8 cellular contexts compared by ENCODE assay signal in genomic region chr2:95122197-95122551, GRCh38. TPM values are rescaled to one million over a fixed set of nuclear protein-coding genes. Genes with fewer than 3 reads are reported as not detected.
A peak's percentile ranks its signal among the peaks of the same experiment; 100 is the strongest.
DNase-seq lines count a peak whose midpoint lies in the region; ATAC-seq, FAIRE-seq and TF ChIP-seq lines count a peak whose summit lies in the region.

No MANE protein-coding gene starts in this region.

- H3K4me1 Mint-ChIP-seq in HFFc6 (ENCODE audit: low read depth) = peaks cover 36% of the 10 kb centered on the region

- H3K9me3 Mint-ChIP-seq in HFFc6 = no peaks in the 10 kb centered on the region

- ATAC-seq in foreskin keratinocyte = peak; percentile 18
- ATAC-seq in GM21423 (IDR thresholded peaks at IDR 0.05; ENCODE audit: unreplicated experiment) = no peak
- no peak for ATAC-seq in HG03108 (IDR thresholded peaks at IDR 0.05; ENCODE audit: unreplicated experiment)

- FAIRE-seq in GM12891 (lab: Jason Lieb, UNC) = peak; percentile 31

- peak overlapping the region; percentile 99 for H3K4me3 ChIP-seq in SK-N-MC
- peak overlapping the region; percentile 91 to 99 (median 97) for H3K4me3 ChIP-seq in skeletal muscle tissue (ENCODE audit: low read length in 3 of 3)

- no peak for TF ChIP-seq POLR2A in GM12891 (IDR thresholded peaks at IDR 0.05; ENCODE audit: low read depth, low read length)

- H3K9me3 ChIP-seq in SK-N-MC (ENCODE audit: low read depth, low read length) (no peaks in the 10 kb centered on the region), skeletal muscle tissue (ENCODE audit: control insufficient read depth in 3 of 3, low read length in 3 of 3) (no peaks in the 10 kb centered on the region)

- DNase-seq in GM12891 (ENCODE audit: insufficient read length, low spot score) = peak; percentile 3
- no peak for DNase-seq in HFFc6
- no peak for DNase-seq in SK-N-MC (ENCODE audit: low read depth, low spot score)
- peak in 1 of 2 donors; percentile 19 for DNase-seq in foreskin keratinocyte
- DNase-seq in NCI-H2171 (lab: John Stamatoyannopoulos, UW) = no peak

- no peak overlapping the region for H3K27ac ChIP-seq in SK-N-MC
- H3K27ac ChIP-seq in foreskin keratinocyte = no peak overlapping the region
- H3K27ac ChIP-seq in skeletal muscle tissue (ENCODE audit: low read depth, low read length) = no peak overlapping the region

- H3K27me3 Mint-ChIP-seq in HFFc6 (ENCODE audit: insufficient read depth) = no peaks in the 10 kb centered on the region; the same call in none of the 2 replicates

- H3K4me3 Mint-ChIP-seq in HFFc6 = peak overlapping the region; percentile 96

- H3K27me3 ChIP-seq in foreskin keratinocyte (no peaks in the 10 kb centered on the region), skeletal muscle tissue (ENCODE audit: control insufficient read depth in 3 of 3, insufficient read depth in 3 of 3, low read length in 3 of 3) (no peaks in the 10 kb centered on the region)

- TF ChIP-seq CTCF in HFFc6 (IDR thresholded peaks at IDR 0.05) (no peak), foreskin keratinocyte (conservative IDR thresholded peaks at IDR 0.05) (no peak)

- H3K36me3 ChIP-seq in SK-N-MC (ENCODE audit: insufficient read depth, low read length) (peaks cover 29% of the 10 kb centered on the region), skeletal muscle tissue (ENCODE audit: control insufficient read depth in 3 of 3, insufficient read depth in 3 of 3, low read length in 3 of 3) (peaks cover 0 to 2% (median 0%) of the 10 kb centered on the region in 3 donors)

- peak overlapping the region; percentile 92 for H3K27ac Mint-ChIP-seq in HFFc6

- peaks cover 17% of the 10 kb centered on the region; the same call in 1 of the 2 replicates for H3K36me3 Mint-ChIP-seq in HFFc6 (ENCODE audit: low read depth)

- peak overlapping the region; percentile 94 for H3K9ac ChIP-seq in SK-N-MC (ENCODE audit: insufficient read length)
- H3K9ac ChIP-seq in skeletal muscle tissue (ENCODE audit: low read depth in 1 of 3, low read length in 3 of 3) = peak overlapping the region; percentile 93 to 97 (median 96)

- H3K4me1 ChIP-seq in foreskin keratinocyte (no peaks in the 10 kb centered on the region), skeletal muscle tissue (ENCODE audit: control insufficient read depth in 3 of 3, insufficient read depth in 3 of 3, low read length in 3 of 3) (peaks cover 11 to 22% (median 18%) of the 10 kb centered on the region in 3 donors)

TF ChIP-seq in GM12891, 5 proteins besides CTCF, POLR2A, EP300 and RAD21:
- TF ChIP-seq PAX5 (IDR thresholded peaks at IDR 0.05; ENCODE audit: insufficient read depth, low read length, severe bottlenecking) = no peak
- TF ChIP-seq TAF1 (IDR thresholded peaks at IDR 0.05; ENCODE audit: low read depth, low read length) = no peak
- no peak for TF ChIP-seq POLR2AphosphoS5 (IDR thresholded peaks at IDR 0.05; ENCODE audit: low read depth, low read length)
- TF ChIP-seq POU2F2 (IDR thresholded peaks at IDR 0.05; ENCODE audit: low read depth, low read length) = no peak
- no peak for TF ChIP-seq SPI1 (IDR thresholded peaks at IDR 0.05; ENCODE audit: low read depth, low read length)

RNA-seq across cellular contexts. Expression of gene MRPS5, which starts 0.6 kb away (rescaled TPM):
- polyA plus RNA-seq in GM12891 (2012; ENCODE audit: low read depth, missing spikeins) = 45.2 TPM
- total RNA-seq in HFFc6 (2021; fragmentation: NEBNext Ultra II Directional; extraction: Animal tissue kit (Norgen Biotek cat#: 25700)) = 10 to 100 TPM; 39.8 to 46.0 (median 41.3) TPM
- total RNA-seq in foreskin keratinocyte (55.9 and 62.8 TPM in 2 replicates), skeletal muscle tissue (36.5 TPM)
- polyA plus RNA-seq in foreskin keratinocyte = 63.0 and 66.0 TPM in 2 replicates

RNA-seq across cellular contexts. Expression of gene ZNF514, which starts 37.5 kb away (rescaled TPM):
- polyA plus RNA-seq in GM12891 (2012; ENCODE audit: low read depth, missing spikeins) = 3.5 TPM
- 1 to 10 TPM; 6.3 to 8.2 (median 7.1) TPM for total RNA-seq in HFFc6 (2021; fragmentation: NEBNext Ultra II Directional; extraction: Animal tissue kit (Norgen Biotek cat#: 25700))
- total RNA-seq in foreskin keratinocyte = 7.1 and 9.6 TPM in 2 replicates
- polyA plus RNA-seq in foreskin keratinocyte = 3.1 and 3.3 TPM in 2 replicates
- total RNA-seq in skeletal muscle tissue = 22.4 TPM

RNA-seq across cellular contexts. Expression of gene ZNF2, which starts 43.4 kb away (rescaled TPM):
- polyA plus RNA-seq in GM12891 (2012; ENCODE audit: low read depth, missing spikeins) = 0.65 TPM
- 1 to 10 TPM; 3.8 to 5.0 (median 4.0) TPM for total RNA-seq in HFFc6 (2021; fragmentation: NEBNext Ultra II Directional; extraction: Animal tissue kit (Norgen Biotek cat#: 25700))
- total RNA-seq in foreskin keratinocyte (3.8 and 4.1 TPM in 2 replicates), skeletal muscle tissue (8.4 TPM)
- 1.4 and 1.6 TPM in 2 replicates for polyA plus RNA-seq in foreskin keratinocyte
